ENCODE assay signal across 9 cellular contexts in the genomic region with DNA sequence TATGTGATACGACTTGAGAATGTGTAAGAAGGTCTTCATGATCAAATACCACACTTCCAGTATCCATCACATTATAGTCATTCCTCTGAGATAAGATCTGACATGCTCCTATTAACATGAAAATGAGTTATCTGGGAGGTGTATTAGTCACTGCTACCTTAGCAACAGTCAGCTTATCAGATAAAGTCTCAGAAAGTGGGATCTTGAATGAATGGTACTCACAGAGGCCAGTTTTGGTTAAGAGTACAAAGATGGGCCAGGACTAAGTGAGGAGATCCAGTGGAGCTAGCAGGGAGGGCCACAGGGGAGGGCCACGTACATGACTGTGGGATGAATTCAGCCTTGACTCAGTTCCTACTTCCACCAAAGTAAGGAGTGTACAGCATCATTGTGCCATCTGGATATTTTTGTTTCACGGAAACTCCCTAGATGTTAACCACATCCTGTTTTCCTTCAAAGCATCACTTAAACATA.
A peak's percentile ranks its signal among the peaks of the same experiment; 100 is the strongest.
DNase-seq lines count a peak whose midpoint lies in the region; ATAC-seq and TF ChIP-seq lines count a peak whose summit lies in the region.
"Had no signal": no experiment of that assay in that cellular context is flagged by ENCODE, and none has a peak within 500 bp of the region (broad histone marks: within the 10 kb centered on the region; RNA-seq: fewer than 3 reads in every experiment).

No MANE protein-coding gene starts in this region.

- no peaks in the 10 kb centered on the region for H3K9me3 ChIP-seq in mesenchymal stem cell (ENCODE audit: control insufficient read depth, low read length)

- H4K91ac ChIP-seq in mesenchymal stem cell (ENCODE audit: low read length) = no peak overlapping the region

- H3K27me3 ChIP-seq in mesenchymal stem cell (ENCODE audit: control insufficient read depth in 1 of 2, insufficient read depth in 1 of 2, low read length in 2 of 2) = no peaks in the 10 kb centered on the region

- intact Hi-C loops in posterior vena cava (cut with DNase I) = no loop called here

- no peak overlapping the region for H2BK120ac ChIP-seq in mesenchymal stem cell (ENCODE audit: low read depth, low read length)

- no peak overlapping the region for H3K23ac ChIP-seq in mesenchymal stem cell (ENCODE audit: low read length in 2 of 2)

- H3K9ac ChIP-seq in mesenchymal stem cell (ENCODE audit: low read length) = no peak overlapping the region

- H3K18ac ChIP-seq in mesenchymal stem cell (ENCODE audit: low read depth in 1 of 2, low read length in 2 of 2) = no peak overlapping the region

- H3K27ac ChIP-seq in mesenchymal stem cell (ENCODE audit: low read length, poor library complexity, severe bottlenecking) = no peak overlapping the region

- no peak overlapping the region for H2BK5ac ChIP-seq in mesenchymal stem cell (ENCODE audit: low read depth, low read length, poor library complexity, severe bottlenecking)

- H3K4me1 ChIP-seq in mesenchymal stem cell (ENCODE audit: control insufficient read depth, insufficient read depth, low read depth, low read length) = peaks cover 1% of the 10 kb centered on the region

- ATAC-seq in GM18868 (IDR thresholded peaks at IDR 0.05; ENCODE audit: unreplicated experiment) (peak; percentile 43), HG03097 (IDR thresholded peaks at IDR 0.05; ENCODE audit: low FRiP score, unreplicated experiment) (peak; percentile 60), SK-N-SH treated with all-trans-retinoic acid at 6 μM for 48 hours (peak; percentile 73)

- WGBS in mesenchymal stem cell = 7% methylated on average over 1 of the region's 3 CpGs

- H3K36me3 ChIP-seq in mesenchymal stem cell (ENCODE audit: control insufficient read depth in 1 of 2, insufficient read depth in 2 of 2, low read depth in 1 of 2, low read length in 2 of 2) = no peaks in the 10 kb centered on the region

- H4K8ac ChIP-seq in mesenchymal stem cell (ENCODE audit: low read length) = no peak overlapping the region

- H3K4me2 ChIP-seq in mesenchymal stem cell (ENCODE audit: low read length, poor library complexity, severe bottlenecking) = no peak overlapping the region

- H2AK5ac ChIP-seq in mesenchymal stem cell (ENCODE audit: low read length, severe bottlenecking) = no peak overlapping the region

- no peak overlapping the region for H2BK12ac ChIP-seq in mesenchymal stem cell (ENCODE audit: low read length in 2 of 2)

- H3K4me3 ChIP-seq in mesenchymal stem cell (ENCODE audit: insufficient read depth in 1 of 2, low read depth in 1 of 2, low read length in 2 of 2) = no peak overlapping the region

- H2BK15ac ChIP-seq in mesenchymal stem cell (ENCODE audit: low read depth, poor library complexity, severe bottlenecking) = no peak overlapping the region

- no peak overlapping the region for H2AFZ ChIP-seq in mesenchymal stem cell (ENCODE audit: low read depth, low read length)

- H3K4ac ChIP-seq in mesenchymal stem cell (ENCODE audit: low read depth in 1 of 2, low read length in 2 of 2) = no peak overlapping the region

- DNase-seq in mesenchymal stem cell (peak; percentile 79), NCI-H510A (lab: John Stamatoyannopoulos, UW) (no peak), posterior vena cava (ENCODE audit: low spot score) (no peak), NCI-H1092 treated with DMSO at 0.1 percent for 48 hours (lab: John Stamatoyannopoulos, UW) (no peak), DMS53 treated with DMSO at 0.1 percent for 48 hours (lab: John Stamatoyannopoulos, UW; ENCODE audit: unreplicated experiment) (no peak)
- DNase-seq: activated naive CD4-positive, alpha-beta T cell treated with Interleukin-2 at 50 U/mL for 16 hours had no signal

- no peak overlapping the region for H3K14ac ChIP-seq in mesenchymal stem cell (ENCODE audit: low read length in 2 of 2)

- H3K79me1 ChIP-seq in mesenchymal stem cell (replicated peaks; ENCODE audit: low read length, poor library complexity, severe bottlenecking) = no peaks in the 10 kb centered on the region

TF ChIP-seq in SK-N-SH treated with all-trans-retinoic acid at 6 μM for 48 hours, 23 proteins besides CTCF, POLR2A, EP300 and RAD21:
- TF ChIP-seq GLIS3 (CRISPR knock-in tag; IDR thresholded peaks at IDR 0.05) = no peak
- TF ChIP-seq ESRRG (CRISPR knock-in tag; IDR thresholded peaks at IDR 0.05) = no peak
- TF ChIP-seq, protein P1, sequence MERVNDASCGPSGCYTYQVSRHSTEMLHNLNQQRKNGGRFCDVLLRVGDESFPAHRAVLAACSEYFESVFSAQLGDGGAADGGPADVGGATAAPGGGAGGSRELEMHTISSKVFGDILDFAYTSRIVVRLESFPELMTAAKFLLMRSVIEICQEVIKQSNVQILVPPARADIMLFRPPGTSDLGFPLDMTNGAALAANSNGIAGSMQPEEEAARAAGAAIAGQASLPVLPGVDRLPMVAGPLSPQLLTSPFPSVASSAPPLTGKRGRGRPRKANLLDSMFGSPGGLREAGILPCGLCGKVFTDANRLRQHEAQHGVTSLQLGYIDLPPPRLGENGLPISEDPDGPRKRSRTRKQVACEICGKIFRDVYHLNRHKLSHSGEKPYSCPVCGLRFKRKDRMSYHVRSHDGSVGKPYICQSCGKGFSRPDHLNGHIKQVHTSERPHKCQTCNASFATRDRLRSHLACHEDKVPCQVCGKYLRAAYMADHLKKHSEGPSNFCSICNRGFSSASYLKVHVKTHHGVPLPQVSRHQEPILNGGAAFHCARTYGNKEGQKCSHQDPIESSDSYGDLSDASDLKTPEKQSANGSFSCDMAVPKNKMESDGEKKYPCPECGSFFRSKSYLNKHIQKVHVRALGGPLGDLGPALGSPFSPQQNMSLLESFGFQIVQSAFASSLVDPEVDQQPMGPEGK (CRISPR knock-in tag; IDR thresholded peaks at IDR 0.05; ENCODE audit: borderline replicate concordance) = no peak
- TF ChIP-seq ZFP3 (CRISPR knock-in tag; IDR thresholded peaks at IDR 0.05) = no peak
- 0 out of 2 replicates have a peak, but pooled peaks have one; percentile 29 for TF ChIP-seq ZC3H10 (CRISPR knock-in tag; IDR thresholded peaks at IDR 0.05)
